Comparison of ENCODE assay signal across 8 cellular contexts in genomic region chr9:86405926-86406325, GRCh38. TPM values are rescaled to one million over a fixed set of nuclear protein-coding genes. Genes with fewer than 3 reads are reported as not detected.
DNase-seq lines count a peak whose midpoint lies in the region; ATAC-seq and TF ChIP-seq lines count a peak whose summit lies in the region.

No MANE protein-coding gene starts in this region.

- no peaks in the 10 kb centered on the region for H3K27me3 ChIP-seq in foreskin keratinocyte

- H3K9me3 ChIP-seq in SK-N-MC (ENCODE audit: low read depth, low read length): no peaks in the 10 kb centered on the region

- no peak for TF ChIP-seq CTCF in foreskin keratinocyte (conservative IDR thresholded peaks at IDR 0.05)

- DNase-seq in H4 (ENCODE audit: low spot score) (peak; percentile 70), SK-N-MC (ENCODE audit: low read depth, low spot score) (no peak), foreskin keratinocyte (peak; percentile 94 to 96), posterior vena cava (ENCODE audit: low spot score) (no peak)
- peak; percentile 34 for DNase-seq in stimulated activated CD4-positive, alpha-beta T cell treated with anti-CD3 and anti-CD28 coated beads, Interleukin-15, amount 100 ng/mL, for 24 hours

- peaks cover 35% of the 10 kb centered on the region for H3K4me1 ChIP-seq in foreskin keratinocyte

- H3K9ac ChIP-seq in SK-N-MC (ENCODE audit: insufficient read length): no peak overlapping the region

- H3K36me3 ChIP-seq in SK-N-MC (ENCODE audit: insufficient read depth, low read length): no peaks in the 10 kb centered on the region

- intact Hi-C loops in posterior vena cava (cut with DNase I): no loop called here

- H3K4me3 ChIP-seq in SK-N-MC: peak overlapping the region; percentile 53

- ATAC-seq in foreskin keratinocyte (peak; percentile 83), HG03045 (IDR thresholded peaks at IDR 0.05; ENCODE audit: unreplicated experiment) (no peak), HG03135 (IDR thresholded peaks at IDR 0.05; ENCODE audit: unreplicated experiment) (no peak), HG03159 (IDR thresholded peaks at IDR 0.05; ENCODE audit: unreplicated experiment) (no peak)

- no peak overlapping the region for H3K27ac ChIP-seq in SK-N-MC
- peak overlapping the region; percentile 96 for H3K27ac ChIP-seq in foreskin keratinocyte

RNA-seq across cellular contexts. Expression of gene TUT7, which starts 51.7 kb away (rescaled TPM):
- total RNA-seq in H4 (2014; rRNA removed; shearing (Covaris generic)): 11.8 and 13.5 TPM in 2 replicates
- total RNA-seq in foreskin keratinocyte: 26.1 and 29.8 TPM in 2 replicates
- 7.3 and 7.7 TPM in 2 replicates for polyA plus RNA-seq in foreskin keratinocyte
- 10 to 100 TPM; 22.6 to 23.3 TPM for total RNA-seq in posterior vena cava

Comparison
In these comparisons a context has a peak if more than half of its experiments do, and no peak if none do; other contexts are left out.
1. DNase-seq: peak in H4 (single experiment), foreskin keratinocyte (2 of 2) and stimulated activated CD4-positive, alpha-beta T cell treated with anti-CD3 and anti-CD28 coated beads, Interleukin-15, amount 100 ng/mL, for 24 hours (single experiment); none in SK-N-MC (single experiment) and posterior vena cava (single experiment).